Comparison of ENCODE assay signal across 8 cellular contexts in genomic region chr17:29292071-29292991, GRCh38. TPM values are rescaled to one million over a fixed set of nuclear protein-coding genes. Genes with fewer than 3 reads are reported as not detected.
DNase-seq lines count a peak whose midpoint lies in the region; ATAC-seq and TF ChIP-seq lines count a peak whose summit lies in the region.

No MANE protein-coding gene starts in this region.

- peaks cover 58% of the 10 kb centered on the region for H3K4me1 ChIP-seq in CD4-positive, alpha-beta memory T cell (ENCODE audit: insufficient read depth, low read length)
- H3K4me1 ChIP-seq in RWPE2 (ENCODE audit: insufficient read depth, poor library complexity, severe bottlenecking) (peaks cover 19% of the 10 kb centered on the region), ovary (ENCODE audit: insufficient read depth) (peaks cover 2% of the 10 kb centered on the region), thoracic aorta (ENCODE audit: control insufficient read depth in 1 of 2, low read depth in 2 of 2) (peaks cover 29 to 49% of the 10 kb centered on the region in 2 donors)

- no peaks in the 10 kb centered on the region for H3K9me3 ChIP-seq in CD4-positive, alpha-beta memory T cell (ENCODE audit: control insufficient read depth in 1 of 2, low read length in 2 of 2)
- H3K9me3 ChIP-seq in RWPE2 (ENCODE audit: severe bottlenecking) (no peaks in the 10 kb centered on the region), ovary (no peaks in the 10 kb centered on the region), thoracic aorta (no peaks in the 10 kb centered on the region)

- CTCF ChIA-PET in CD4-positive, alpha-beta memory T cell (lab: Charles Lee; ENCODE audit: partially characterized antibody): interaction anchor here (0.7 to 2.2 kb wide), 9 partner anchors 11 to 168 kb away, joined by 3 to 13 read pairs (median 4); no protein-coding TSS in a partner anchor

- TF ChIP-seq CTCF in RWPE2 (IDR thresholded peaks at IDR 0.05; ENCODE audit: poor library complexity, severe bottlenecking) (no peak), ovary (IDR thresholded peaks at IDR 0.05) (no peak), thoracic aorta (IDR thresholded peaks at IDR 0.05) (no peak)

- H3K36me3 Mint-ChIP-seq in CD4-positive, alpha-beta memory T cell: peaks cover 19 to 40% of the 10 kb centered on the region in 2 donors
- H3K36me3 Mint-ChIP-seq in activated naive CD8-positive, alpha-beta T cell: peaks cover 4% of the 10 kb centered on the region

- H3K36me3 ChIP-seq in CD4-positive, alpha-beta memory T cell (ENCODE audit: insufficient read depth, low read length): peaks cover 5% of the 10 kb centered on the region
- H3K36me3 ChIP-seq in RWPE2 (ENCODE audit: low read depth): peaks cover 51% of the 10 kb centered on the region
- no peaks in the 10 kb centered on the region for H3K36me3 ChIP-seq in ovary
- peaks cover 3% of the 10 kb centered on the region for H3K36me3 ChIP-seq in thoracic aorta

- WGBS in ovary, 3 donors: 1 to 2% (median 1%) methylated on average over 31 to 73 of the region's 77 CpGs

- H3K27me3 ChIP-seq in CD4-positive, alpha-beta memory T cell (ENCODE audit: insufficient read depth, low read length): no peaks in the 10 kb centered on the region
- H3K27me3 ChIP-seq in RWPE2 (ENCODE audit: insufficient read depth, poor library complexity, severe bottlenecking): no peaks in the 10 kb centered on the region
- no peaks in the 10 kb centered on the region for H3K27me3 ChIP-seq in ovary
- H3K27me3 ChIP-seq in thoracic aorta (replicated peaks; ENCODE audit: insufficient read depth): no peaks in the 10 kb centered on the region

- peaks cover 0 to 4% (median 0%) of the 10 kb centered on the region in 8 donors for H3K9me3 Mint-ChIP-seq in CD4-positive, alpha-beta memory T cell
- no peaks in the 10 kb centered on the region for H3K9me3 Mint-ChIP-seq in activated naive CD8-positive, alpha-beta T cell (ENCODE audit: low read depth)

- POLR2A ChIA-PET in CD4-positive, alpha-beta memory T cell (lab: Charles Lee; ENCODE audit: partially characterized antibody): interaction anchor here (0.8 to 3.2 kb wide), 18 partner anchors 10 to 571 kb away, joined by 3 to 22 read pairs (median 4); partner anchors contain the start of genes MYO18A and PHF12

- no peaks in the 10 kb centered on the region for H3K27me3 Mint-ChIP-seq in CD4-positive, alpha-beta memory T cell
- no peaks in the 10 kb centered on the region for H3K27me3 Mint-ChIP-seq in activated naive CD8-positive, alpha-beta T cell

- H3K4me3 Mint-ChIP-seq in CD4-positive, alpha-beta memory T cell: peak overlapping the region; percentile 99 to 100 (median 100)
- H3K4me3 Mint-ChIP-seq in activated naive CD8-positive, alpha-beta T cell: peak overlapping the region; percentile 100

- peak overlapping the region; percentile 90 to 99 (median 94) for H3K27ac Mint-ChIP-seq in CD4-positive, alpha-beta memory T cell
- H3K27ac Mint-ChIP-seq in activated naive CD8-positive, alpha-beta T cell: peak overlapping the region; percentile 94

- TF ChIP-seq POLR2A in ovary (IDR thresholded peaks at IDR 0.05): peak; percentile 25

- H3K4me1 Mint-ChIP-seq in CD4-positive, alpha-beta memory T cell: peaks cover 30 to 68% (median 49%) of the 10 kb centered on the region in 4 donors
- peaks cover 45% of the 10 kb centered on the region for H3K4me1 Mint-ChIP-seq in activated naive CD8-positive, alpha-beta T cell (ENCODE audit: low read depth)

- intact Hi-C loops in CD4-positive, alpha-beta memory T cell (cut with micrococcal nuclease): loop anchor here (5.0 to 10.0 kb wide), 3 partner anchors 275 to 568 kb away; partner anchors contain the start of genes ABHD15, NEK8, TLCD1 and TP53I13
- intact Hi-C loops in head of caudate nucleus (cut with DNase I): loop anchor here (5.0 to 10.0 kb wide), 3 partner anchors 75 to 272 kb away; partner anchors contain the start of genes ABHD15 and TP53I13
- intact Hi-C loops in ovary (cut with DNase I): loop anchor here in 3 of 4 donors (5.0 to 10.0 kb wide), 3 partner anchors 40 to 148 kb away; no protein-coding TSS in a partner anchor

- TF ChIP-seq EP300 in ovary (IDR thresholded peaks at IDR 0.05): no peak

- H3K27ac ChIP-seq in CD4-positive, alpha-beta memory T cell (ENCODE audit: low read depth, low read length): peak overlapping the region; percentile 77
- H3K27ac ChIP-seq in RWPE2 (ENCODE audit: poor library complexity, severe bottlenecking) (peak overlapping the region; percentile 96), ovary (peak overlapping the region; percentile 98), thoracic aorta (peak overlapping the region; percentile 94 to 99)

- peak; percentile 49 to 73 (median 59) for DNase-seq in CD4-positive, alpha-beta memory T cell
- DNase-seq in RWPE2 (ENCODE audit: low spot score) (no peak), head of caudate nucleus (peak; percentile 30 to 87 (median 67)), ovary (peak; percentile 75 to 81 (median 77)), thoracic aorta (ENCODE audit: low spot score) (peak; percentile 9)

- peak; percentile 21 for ATAC-seq in HG03432 (IDR thresholded peaks at IDR 0.05; ENCODE audit: unreplicated experiment)
- no peak for ATAC-seq in RWPE2 (ENCODE audit: low read depth)
- no peak for ATAC-seq in thoracic aorta (ENCODE audit: insufficient number of reproducible peaks, low FRiP score, low read depth)
- no peak for ATAC-seq in HG03565 (IDR thresholded peaks at IDR 0.05; ENCODE audit: unreplicated experiment)

- peak overlapping the region; percentile 63 to 77 for H3K4me3 ChIP-seq in CD4-positive, alpha-beta memory T cell (ENCODE audit: low read length in 2 of 2)
- H3K4me3 ChIP-seq in RWPE2 (ENCODE audit: severe bottlenecking): peak overlapping the region; percentile 58
- peak overlapping the region; percentile 53 for H3K4me3 ChIP-seq in ovary
- H3K4me3 ChIP-seq in thoracic aorta: peak overlapping the region; percentile 78

RNA-seq across cellular contexts. Expression of gene NUFIP2, which starts 1.6 kb away (rescaled TPM):
- 10 to 100 TPM; 77.5 to 85.1 TPM for total RNA-seq in CD4-positive, alpha-beta memory T cell
- 10 to 100 TPM; 11.5 to 15.6 TPM for polyA plus RNA-seq in CD4-positive, alpha-beta memory T cell
- 10 to 100 TPM; 25.0 to 52.4 (median 37.9) TPM for total RNA-seq in ovary
- 10 to 100 TPM in 1 of 2 donors, 1 to 10 TPM in 1; 8.1 to 18.9 TPM for polyA plus RNA-seq in ovary
- 10 to 100 TPM; 39.7 to 65.8 TPM for total RNA-seq in thoracic aorta

RNA-seq across cellular contexts. Expression of gene CRYBA1, which starts 45.7 kb away (rescaled TPM):
- total RNA-seq in CD4-positive, alpha-beta memory T cell: not detected
- polyA plus RNA-seq in CD4-positive, alpha-beta memory T cell: not detected
- not detected for total RNA-seq in ovary
- polyA plus RNA-seq in ovary: not detected
- not detected for total RNA-seq in thoracic aorta
